ENCODE assay signal across 1 cellular context in genomic region chr11:114598461-114598860, GRCh38.
TF ChIP-seq lines count a peak whose summit lies in the region.

No MANE protein-coding gene starts in this region.

TF ChIP-seq in GM23338, 12 proteins besides CTCF, POLR2A, EP300 and RAD21 (continued from another document):
- peak; percentile 37; the same call in 1 of the 2 replicates for TF ChIP-seq ZNF462 (CRISPR knock-in tag; IDR thresholded peaks at IDR 0.05)
